25 cellular contexts compared by ENCODE assay signal in genomic region chr1:243315455-243315854, GRCh38. TPM values are rescaled to one million over a fixed set of nuclear protein-coding genes. Genes with fewer than 3 reads are reported as not detected.
A peak's percentile ranks its signal among the peaks of the same experiment; 100 is the strongest.
DNase-seq lines count a peak whose midpoint lies in the region; ATAC-seq and TF ChIP-seq lines count a peak whose summit lies in the region.
"Had no signal": no experiment of that assay in that cellular context is flagged by ENCODE, and none has a peak within 500 bp of the region (broad histone marks: within the 10 kb centered on the region; RNA-seq: fewer than 3 reads in every experiment).

No MANE protein-coding gene starts in this region.

- H3K4me1 ChIP-seq in fibroblast of lung (ENCODE audit: control insufficient read depth, extremely low read depth, insufficient read depth, low read length) = no peaks in the 10 kb centered on the region
- peaks cover 26% of the 10 kb centered on the region for H3K4me1 ChIP-seq in neural progenitor cell
- no peaks in the 10 kb centered on the region for H3K4me1 ChIP-seq in PC-3 (ENCODE audit: insufficient read depth, low read length)
- H3K4me1 ChIP-seq: sigmoid colon had no signal

- peaks cover 2% of the 10 kb centered on the region for H3K27me3 Mint-ChIP-seq in neural progenitor cell (ENCODE audit: insufficient read depth, low read depth)
- H3K27me3 Mint-ChIP-seq: naive thymus-derived CD4-positive, alpha-beta T cell had no signal

- no peak overlapping the region for H3K4me3 ChIP-seq in fibroblast of lung (replicated peaks in 1 of 4; ENCODE audit: control extremely low read depth in 1 of 4, insufficient read depth in 1 of 4, low read depth in 3 of 4, low read length in 4 of 4)
- no peak overlapping the region for H3K4me3 ChIP-seq in neural progenitor cell
- no peak overlapping the region for H3K4me3 ChIP-seq in PC-3 (ENCODE audit: low read length)
- H3K4me3 ChIP-seq: BLaER1, gastroesophageal sphincter, HAP-1, MG63, sigmoid colon, upper lobe of left lung had no signal

- H3F3A ChIP-seq in neural progenitor cell (ENCODE audit: low read depth) (no peaks in the 10 kb centered on the region), PC-3 (ENCODE audit: low read length, unreplicated experiment) (no peaks in the 10 kb centered on the region)

- H3K79me2 ChIP-seq in fibroblast of lung (ENCODE audit: control insufficient read depth, insufficient read depth, low read length) = no peaks in the 10 kb centered on the region
- no peaks in the 10 kb centered on the region for H3K79me2 ChIP-seq in neural progenitor cell (ENCODE audit: low read depth)
- H3K79me2 ChIP-seq in PC-3 (ENCODE audit: low read length) = no peaks in the 10 kb centered on the region

- H3K4me2 ChIP-seq in fibroblast of lung (ENCODE audit: extremely low read depth, insufficient read depth, low read length) (peak overlapping the region; percentile 20), neural progenitor cell (peak overlapping the region; percentile 70), PC-3 (ENCODE audit: low read length) (no peak overlapping the region)
- H3K4me2 ChIP-seq: BLaER1 had no signal

- intact Hi-C loops in PC-3 (cut with micrococcal nuclease) = no loop called here

- H3K9me3 ChIP-seq in fibroblast of lung (ENCODE audit: control insufficient read depth, insufficient read depth, low read depth, low read length) (no peaks in the 10 kb centered on the region), neural progenitor cell (ENCODE audit: low read depth) (no peaks in the 10 kb centered on the region), PC-3 (ENCODE audit: low read length) (no peaks in the 10 kb centered on the region)
- H3K9me3 ChIP-seq: BLaER1, gastroesophageal sphincter, HAP-1, MG63, sigmoid colon, upper lobe of left lung had no signal

- no peak for ATAC-seq in GM21619 (IDR thresholded peaks at IDR 0.05; ENCODE audit: unreplicated experiment)
- ATAC-seq in PC-3 = no peak
- ATAC-seq: activated T-cell treated with anti-CD3 and anti-CD28 coated beads, Interleukin-2, amount 50 U/mL, for 4 hours; gastroesophageal sphincter; naive thymus-derived CD4-positive, alpha-beta T cell had no signal

- DNase-seq in GM03348 (ENCODE audit: low spot score) (peak; percentile 17), SK-MEL-5 (ENCODE audit: low read depth, low spot score) (peak; percentile 8), fibroblast of lung (ENCODE audit: low read depth in 2 of 2) (peak in 1 of 2 donors; percentile 46), neural progenitor cell (ENCODE audit: low spot score) (no peak), NCI-H510A (lab: John Stamatoyannopoulos, UW) (no peak), PC-3 (no peak)
- DNase-seq in activated CD8-positive, alpha-beta memory T cell treated with anti-CD3 and anti-CD28 coated beads, Interleukin-2, amount 50 U/mL, for 48 hours = no peak
- DNase-seq: activated CD4-positive, CD25-positive, alpha-beta regulatory T cell treated with anti-CD3 and anti-CD28 coated beads, Interleukin-2, amount 50 U/mL, for 72 hours; activated naive CD4-positive, alpha-beta T cell treated with Interleukin-2 at 50 U/mL for 16 hours; activated T-cell treated with anti-CD3 and anti-CD28 coated beads, Interleukin-2, amount 50 U/mL, for 4 hours; amygdala; effector CD8-positive, alpha-beta T cell; mesendoderm; MG63; naive thymus-derived CD4-positive, alpha-beta T cell; NCI-H1417 treated with DMSO at 0.1 percent for 48 hours; NCI-H69; sigmoid colon; stimulated activated CD4-positive, alpha-beta T cell treated with anti-CD3 and anti-CD28 coated beads, Interleukin-15, amount 100 ng/mL, for 24 hours; stimulated activated CD8-positive, alpha-beta memory T cell treated with anti-CD3 and anti-CD28 coated beads, Interleukin-4, amount 100 ng/mL, for 48 hours; upper lobe of left lung had no signal

- CTCF ChIA-PET in PC-3 (lab: Charles Lee) = no interaction called here

- H4K20me1 ChIP-seq in fibroblast of lung (ENCODE audit: control insufficient read depth, extremely low read depth, insufficient read depth, low read length) = no peaks in the 10 kb centered on the region
- H4K20me1 ChIP-seq in neural progenitor cell (ENCODE audit: low read depth) = no peaks in the 10 kb centered on the region
- no peaks in the 10 kb centered on the region for H4K20me1 ChIP-seq in PC-3 (ENCODE audit: low read length)
- H4K20me1 ChIP-seq: BLaER1 had no signal

- H2AFZ ChIP-seq in fibroblast of lung (ENCODE audit: low read length) = no peak overlapping the region
- no peak overlapping the region for H2AFZ ChIP-seq in neural progenitor cell (replicated peaks)
- no peak overlapping the region for H2AFZ ChIP-seq in PC-3 (ENCODE audit: low read length)

- H3K4me1 Mint-ChIP-seq in neural progenitor cell = peaks cover 12% of the 10 kb centered on the region

- BruUV-seq in PC-3 (replicated peaks; lab: Mats Ljungman, UMichigan) = no TSS peak

- H3K27ac ChIP-seq in fibroblast of lung (ENCODE audit: insufficient read depth, low read length) = no peak overlapping the region
- no peak overlapping the region for H3K27ac ChIP-seq in neural progenitor cell
- H3K27ac ChIP-seq in PC-3 (ENCODE audit: low read length) = no peak overlapping the region
- H3K27ac ChIP-seq: BLaER1, gastroesophageal sphincter, sigmoid colon had no signal

- no peak overlapping the region for H3K4me3 Mint-ChIP-seq in neural progenitor cell
- H3K4me3 Mint-ChIP-seq: activated T-cell treated with anti-CD3 and anti-CD28 coated beads, Interleukin-2, amount 50 U/mL, for 4 hours; naive thymus-derived CD4-positive, alpha-beta T cell had no signal

- in situ Hi-C loops in SK-MEL-5 (cut with HindIII; ENCODE audit: low pct_unique_long_range_greater_than_20kb, low sequenced_read_pairs) = no loop called here

- peaks cover 2% of the 10 kb centered on the region for H3K36me3 ChIP-seq in fibroblast of lung (ENCODE audit: control insufficient read depth, insufficient read depth, low read length)
- no peaks in the 10 kb centered on the region for H3K36me3 ChIP-seq in neural progenitor cell
- peaks cover 12% of the 10 kb centered on the region; the same call in 1 of the 2 replicates for H3K36me3 ChIP-seq in PC-3 (ENCODE audit: low read depth, low read length)
- H3K36me3 ChIP-seq: HAP-1 had no signal

- no peak overlapping the region for H3K27ac Mint-ChIP-seq in neural progenitor cell

- H3K9ac ChIP-seq in fibroblast of lung (ENCODE audit: insufficient read depth, low read length) (no peak overlapping the region), neural progenitor cell (no peak overlapping the region), PC-3 (ENCODE audit: low read length) (no peak overlapping the region)
- H3K9ac ChIP-seq: BLaER1 had no signal

- POLR2A ChIA-PET in PC-3 (lab: Charles Lee; ENCODE audit: unreplicated experiment) = no interaction called here

- no peaks in the 10 kb centered on the region for H3K9me3 Mint-ChIP-seq in neural progenitor cell
- H3K9me3 Mint-ChIP-seq: activated T-cell treated with anti-CD3 and anti-CD28 coated beads, Interleukin-2, amount 50 U/mL, for 4 hours; naive thymus-derived CD4-positive, alpha-beta T cell had no signal

- no peaks in the 10 kb centered on the region for H3K27me3 ChIP-seq in fibroblast of lung (ENCODE audit: control insufficient read depth, insufficient read depth, low read length)
- H3K27me3 ChIP-seq in neural progenitor cell = no peaks in the 10 kb centered on the region
- H3K27me3 ChIP-seq in PC-3 (ENCODE audit: low read length) = no peaks in the 10 kb centered on the region
- H3K27me3 ChIP-seq: BLaER1, gastroesophageal sphincter, MG63, sigmoid colon, upper lobe of left lung had no signal

- TF ChIP-seq CTCF in fibroblast of lung (conservative IDR thresholded peaks at IDR 0.05 in 1 of 2, IDR thresholded peaks at IDR 0.05 in 1 of 2; ENCODE audit: low read depth in 1 of 2, low read length in 2 of 2) (no peak), neural progenitor cell (IDR thresholded peaks at IDR 0.05) (no peak), PC-3 (conservative IDR thresholded peaks at IDR 0.05; ENCODE audit: low read depth, low read length) (no peak)

- H3K9me2 ChIP-seq in PC-3 (replicated peaks; ENCODE audit: low read length) = no peaks in the 10 kb centered on the region

- peaks cover 1% of the 10 kb centered on the region for H3K36me3 Mint-ChIP-seq in neural progenitor cell

RNA-seq across cellular contexts. Expression of gene SDCCAG8, which starts 59.6 kb away (rescaled TPM):
- 23.6 and 30.4 TPM in 2 replicates for total RNA-seq in SK-MEL-5 (2014; rRNA removed; shearing (Covaris generic))
- 26.6 and 30.4 TPM in 2 replicates for polyA plus RNA-seq in SK-MEL-5 (2015; cell fraction: cytosol; rRNA removed)
- 18.6 and 28.5 TPM in 2 replicates for polyA plus RNA-seq in SK-MEL-5 (2015; cell fraction: nucleus; rRNA removed)
- 53.2 and 72.7 TPM in 2 replicates for total RNA-seq in fibroblast of lung
- 27.0 and 34.8 TPM in 2 replicates for polyA plus RNA-seq in fibroblast of lung
- 21.6 and 23.8 TPM in 2 replicates for polyA plus RNA-seq in fibroblast of lung (2012)
- polyA minus RNA-seq in fibroblast of lung (ENCODE audit: low replicate concordance) = 5.0 and 8.2 TPM in 2 replicates
- total RNA-seq in neural progenitor cell (ENCODE audit: low replicate concordance) = 19.6 and 30.3 TPM in 2 replicates
- 99.3 and 194 TPM in 2 replicates for total RNA-seq in PC-3 (2014; rRNA removed)

Comparison
In these comparisons a context has a peak if more than half of its experiments do, and no peak if none do; other contexts are left out.
1. DNase-seq: peak in GM03348 (single experiment) and SK-MEL-5 (single experiment); none in neural progenitor cell (single experiment), activated CD8-positive, alpha-beta memory T cell treated with anti-CD3 and anti-CD28 coated beads, Interleukin-2, amount 50 U/mL, for 48 hours (single experiment), NCI-H510A (single experiment) and PC-3 (single experiment).